ENCODE assay signal across 17 cellular contexts in the genomic region with DNA sequence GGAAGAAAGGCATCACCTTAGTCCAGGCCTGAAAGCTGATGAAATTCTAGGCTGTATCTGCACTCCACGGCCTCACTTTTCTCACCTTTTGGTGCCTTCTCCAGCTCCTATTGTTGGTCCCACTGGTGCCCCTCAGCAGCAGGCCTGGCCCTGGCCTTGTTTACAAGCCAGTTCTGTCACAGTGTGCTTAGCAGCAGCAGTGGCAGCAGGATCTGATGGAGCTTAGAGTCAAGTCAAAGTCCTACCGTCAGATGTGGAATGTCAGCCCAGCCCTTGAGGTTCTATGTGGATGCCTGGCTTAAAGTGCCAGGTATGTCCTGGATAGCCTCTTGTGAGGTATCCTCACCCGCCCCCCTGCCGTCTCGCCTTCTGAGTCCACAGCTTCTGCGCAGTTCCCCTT.
DNase-seq lines count a peak whose midpoint lies in the region; ATAC-seq, FAIRE-seq and TF ChIP-seq lines count a peak whose summit lies in the region.
"Had no signal": no experiment of that assay in that cellular context is flagged by ENCODE, and none has a peak within 500 bp of the region (broad histone marks: within the 10 kb centered on the region; RNA-seq: fewer than 3 reads in every experiment).

No MANE protein-coding gene starts in this region.

- H4K20me1 ChIP-seq in K562 (replicated peaks; ENCODE audit: control insufficient read depth, insufficient read depth, low read length) (no peaks in the 10 kb centered on the region), HepG2 (ENCODE audit: insufficient read depth, low read length) (no peaks in the 10 kb centered on the region)
- H4K20me1 ChIP-seq: BLaER1 had no signal

- FAIRE-seq in K562 (lab: Jason Lieb, UNC) = no peak
- FAIRE-seq in HepG2 (lab: Jason Lieb, UNC) = peak; percentile 56
- FAIRE-seq: G401.6 had no signal

- no peak overlapping the region for H3K9ac ChIP-seq in K562 (ENCODE audit: insufficient read depth in 1 of 2, low read depth in 2 of 2, low read length in 2 of 2)
- no peak overlapping the region for H3K9ac ChIP-seq in HepG2 (ENCODE audit: insufficient read depth, low read depth, low read length)
- no peak overlapping the region for H3K9ac ChIP-seq in trophoblast cell (ENCODE audit: low read length)
- H3K9ac ChIP-seq: BLaER1 had no signal

- no peak overlapping the region for H3K14ac ChIP-seq in trophoblast cell (ENCODE audit: low read length)

- H3K27me3 ChIP-seq in K562 (ENCODE audit: control insufficient read depth in 2 of 2, insufficient read depth in 2 of 2, low read length in 2 of 2) (no peaks in the 10 kb centered on the region; a peak in 1 of 5 replicates), HepG2 (ENCODE audit: control insufficient read depth in 1 of 2, insufficient read depth in 2 of 2, low read length in 2 of 2) (0 out of 5 replicates have a peak, but pooled peaks cover 0 to 2% of the 10 kb centered on the region in 2 experiments), BE2C (no peaks in the 10 kb centered on the region), trophoblast cell (ENCODE audit: insufficient read depth, low read length) (no peaks in the 10 kb centered on the region)
- H3K27me3 ChIP-seq: BLaER1 had no signal

- TF ChIP-seq EP300 in K562 (IDR thresholded peaks at IDR 0.05; ENCODE audit: low read length) (no peak), HepG2 (IDR thresholded peaks at IDR 0.05; ENCODE audit: low read depth in 2 of 2, low read length in 2 of 2) (no peak), HepG2 (CRISPR knock-in tag; IDR thresholded peaks at IDR 0.05; ENCODE audit: borderline replicate concordance) (no peak)

- H2BK12ac ChIP-seq in trophoblast cell (ENCODE audit: low read length) = no peak overlapping the region

- H3K9me3 ChIP-seq in K562 (replicated peaks; ENCODE audit: control insufficient read depth, insufficient read depth, low read depth, low read length) (no peaks in the 10 kb centered on the region), HepG2 (ENCODE audit: low read length) (no peaks in the 10 kb centered on the region), BE2C (no peaks in the 10 kb centered on the region), trophoblast cell (ENCODE audit: insufficient read depth, low read depth, low read length) (no peaks in the 10 kb centered on the region)
- H3K9me3 ChIP-seq: BLaER1, Caco-2 had no signal

- no peaks in the 10 kb centered on the region for H3K79me1 ChIP-seq in trophoblast cell (ENCODE audit: low read length)

- H3K4me2 ChIP-seq in K562 (ENCODE audit: insufficient read depth, low read length) (no peak overlapping the region), HepG2 (ENCODE audit: low read depth, low read length) (no peak overlapping the region), trophoblast cell (ENCODE audit: low read length) (no peak overlapping the region)
- H3K4me2 ChIP-seq: BLaER1 had no signal

- in situ Hi-C loops in K562 (cut with MboI) (no loop called here), HepG2 (cut with HindIII; ENCODE audit: extremely low pct_ligation_motif_present, low pct_unique_long_range_greater_than_20kb) (no loop called here)

- H3K18ac ChIP-seq in trophoblast cell (ENCODE audit: low read length) = no peak overlapping the region

- no peak overlapping the region for H4K12ac ChIP-seq in trophoblast cell (ENCODE audit: low read depth, low read length)

- H3K23ac ChIP-seq in trophoblast cell (ENCODE audit: low read length) = no peak overlapping the region

- no peak overlapping the region for H3K4ac ChIP-seq in trophoblast cell (ENCODE audit: low read depth, low read length)

- no peak overlapping the region for H3K27ac ChIP-seq in K562 (ENCODE audit: extremely low read depth, low read depth, low read length)
- H3K27ac ChIP-seq in HepG2 (ENCODE audit: extremely low read length, insufficient read depth, low read length) = no peak overlapping the region
- no peak overlapping the region for H3K27ac ChIP-seq in trophoblast cell (ENCODE audit: low read depth, low read length)
- H3K27ac ChIP-seq: BLaER1, C4-2B had no signal

- no peak for TF ChIP-seq POLR2A in K562 (conservative IDR thresholded peaks at IDR 0.05)
- TF ChIP-seq POLR2A in HepG2 (IDR thresholded peaks at IDR 0.05; ENCODE audit: insufficient read depth in 1 of 2, low read depth in 2 of 2, low read length in 2 of 2) = no peak

- no peak overlapping the region for H3K27ac Mint-ChIP-seq in stimulated activated effector memory CD8-positive, alpha-beta T cell treated with anti-CD3 and anti-CD28 coated beads, Interleukin-12 subunit alpha, Interleukin-12 subunit beta, amount 100 ng/mL, for 72 hours
- H3K27ac Mint-ChIP-seq: CD4-positive, CD25-positive, alpha-beta regulatory T cell; CD8-positive, alpha-beta T cell had no signal

- H2AFZ ChIP-seq in K562 (ENCODE audit: low read depth, low read length) (no peak overlapping the region), HepG2 (ENCODE audit: low read length) (no peak overlapping the region), trophoblast cell (ENCODE audit: insufficient read depth, low read length, poor library complexity) (no peak overlapping the region)

- H3K79me2 ChIP-seq in K562 (ENCODE audit: control insufficient read depth, insufficient read depth, low read length) = no peaks in the 10 kb centered on the region
- H3K79me2 ChIP-seq in HepG2 (ENCODE audit: insufficient read depth, low read length) = no peaks in the 10 kb centered on the region
- H3K79me2 ChIP-seq in trophoblast cell (ENCODE audit: control insufficient read depth, insufficient read depth, low read length, poor library complexity) = no peaks in the 10 kb centered on the region

- no peak overlapping the region for H2AK5ac ChIP-seq in trophoblast cell (ENCODE audit: low read length)

- intact Hi-C loops in K562 (cut with micrococcal nuclease) (no loop called here), HepG2 (cut with micrococcal nuclease; ENCODE audit: unreplicated experiment) (no loop called here), sciatic nerve (cut with DNase I) (no loop called here)

- H3K4me3 Mint-ChIP-seq in stimulated activated effector memory CD8-positive, alpha-beta T cell treated with anti-CD3 and anti-CD28 coated beads, Interleukin-12 subunit alpha, Interleukin-12 subunit beta, amount 100 ng/mL, for 72 hours = no peak overlapping the region
- H3K4me3 Mint-ChIP-seq: CD4-positive, CD25-positive, alpha-beta regulatory T cell; CD8-positive, alpha-beta T cell had no signal

- H3K36me3 Mint-ChIP-seq in stimulated activated effector memory CD8-positive, alpha-beta T cell treated with anti-CD3 and anti-CD28 coated beads, Interleukin-12 subunit alpha, Interleukin-12 subunit beta, amount 100 ng/mL, for 72 hours = no peaks in the 10 kb centered on the region
- H3K36me3 Mint-ChIP-seq: CD4-positive, CD25-positive, alpha-beta regulatory T cell; CD8-positive, alpha-beta T cell had no signal

- no peak overlapping the region for H4K8ac ChIP-seq in trophoblast cell (ENCODE audit: low read depth, low read length)

- DNase-seq in K562 (ENCODE audit: extremely low read depth in 1 of 4, low spot score in 3 of 4) (no peak), HepG2 (ENCODE audit: low spot score) (no peak), BE2C (no peak), sciatic nerve (ENCODE audit: low spot score) (no peak), trophoblast cell (no peak)
- no peak for DNase-seq in stimulated activated effector memory CD8-positive, alpha-beta T cell treated with anti-CD3 and anti-CD28 coated beads, Interleukin-12 subunit alpha, Interleukin-12 subunit beta, amount 100 ng/mL, for 72 hours (ENCODE audit: low spot score in 2 of 2)
- DNase-seq: Caco-2; CD4-positive, CD25-positive, alpha-beta regulatory T cell; CD8-positive, alpha-beta T cell; DMS153; DND-41; GOT3; H7; HCEC 1CT had no signal

- no peak overlapping the region for H3K4me3 ChIP-seq in K562
- H3K4me3 ChIP-seq in HepG2 (replicated peaks in 1 of 3; ENCODE audit: insufficient read depth in 1 of 3, low read depth in 2 of 3, low read length in 3 of 3) = no peak overlapping the region
- H3K4me3 ChIP-seq in BE2C (ENCODE audit: low read depth, low read length) = no peak overlapping the region
- no peak overlapping the region for H3K4me3 ChIP-seq in trophoblast cell (ENCODE audit: low read depth, low read length)
- H3K4me3 ChIP-seq: BLaER1 had no signal

- POLR2A ChIA-PET in K562 (lab: Yijun Ruan, JAX) = no interaction called here
- POLR2A ChIA-PET in HepG2 (lab: Yijun Ruan, JAX) = no interaction called here

- ATAC-seq in K562 = no peak
- ATAC-seq in HepG2 = peak; percentile 91
- peak; percentile 38 for ATAC-seq in stimulated activated effector memory CD8-positive, alpha-beta T cell treated with anti-CD3 and anti-CD28 coated beads, Interleukin-12 subunit alpha, Interleukin-12 subunit beta, amount 100 ng/mL, for 72 hours
- no peak for ATAC-seq in sciatic nerve
- ATAC-seq: CD8-positive, alpha-beta T cell had no signal

- no peak overlapping the region for H2BK5ac ChIP-seq in trophoblast cell (ENCODE audit: low read depth, low read length, poor library complexity)

- TF ChIP-seq CTCF in K562 (IDR thresholded peaks at IDR 0.05 in 2 of 3, conservative IDR thresholded peaks at IDR 0.05 in 1 of 3; ENCODE audit: insufficient read depth in 2 of 3, low read depth in 1 of 3, low read length in 3 of 3) (no peak), HepG2 (CRISPR knock-in tag; IDR thresholded peaks at IDR 0.05) (no peak), BE2C (IDR thresholded peaks at IDR 0.05; ENCODE audit: low read depth, low read length) (no peak)

- no peaks in the 10 kb centered on the region for H3K9me3 Mint-ChIP-seq in stimulated activated effector memory CD8-positive, alpha-beta T cell treated with anti-CD3 and anti-CD28 coated beads, Interleukin-12 subunit alpha, Interleukin-12 subunit beta, amount 100 ng/mL, for 72 hours
- H3K9me3 Mint-ChIP-seq: CD4-positive, CD25-positive, alpha-beta regulatory T cell; CD8-positive, alpha-beta T cell had no signal

- no peak overlapping the region for H4K91ac ChIP-seq in trophoblast cell (ENCODE audit: low read depth, low read length)

- TF ChIP-seq RAD21 in K562 (CRISPR knock-in tag; conservative IDR thresholded peaks at IDR 0.05 in 1 of 2, IDR thresholded peaks at IDR 0.05 in 1 of 2) = no peak
- TF ChIP-seq RAD21 in HepG2 (CRISPR knock-in tag; IDR thresholded peaks at IDR 0.05) = no peak

- no TSS peak for BruUV-seq in K562 (replicated peaks; lab: Mats Ljungman, UMichigan)
- BruUV-seq in HepG2 (replicated peaks; lab: Mats Ljungman, UMichigan) = no TSS peak

- H3K4me1 ChIP-seq in K562 (replicated peaks in 1 of 2; ENCODE audit: control insufficient read depth in 2 of 2, insufficient read depth in 2 of 2, low read length in 2 of 2) = no peaks in the 10 kb centered on the region
- H3K4me1 ChIP-seq in HepG2 (ENCODE audit: insufficient read depth, low read length) = peaks cover 24% of the 10 kb centered on the region
- no peaks in the 10 kb centered on the region for H3K4me1 ChIP-seq in BE2C
- no peaks in the 10 kb centered on the region for H3K4me1 ChIP-seq in trophoblast cell (ENCODE audit: control insufficient read depth in 1 of 2, insufficient read depth in 2 of 2, low read length in 2 of 2)
- H3K4me1 ChIP-seq: Caco-2 had no signal

- no peaks in the 10 kb centered on the region for H3K4me1 Mint-ChIP-seq in stimulated activated effector memory CD8-positive, alpha-beta T cell treated with anti-CD3 and anti-CD28 coated beads, Interleukin-12 subunit alpha, Interleukin-12 subunit beta, amount 100 ng/mL, for 72 hours
- H3K4me1 Mint-ChIP-seq: CD4-positive, CD25-positive, alpha-beta regulatory T cell had no signal

- H3K36me3 ChIP-seq in K562 (ENCODE audit: control insufficient read depth, insufficient read depth, low read length) (no peaks in the 10 kb centered on the region), HepG2 (replicated peaks in 1 of 2; ENCODE audit: control insufficient read depth in 1 of 2, insufficient read depth in 2 of 2, low read length in 2 of 2) (no peaks in the 10 kb centered on the region), BE2C (no peaks in the 10 kb centered on the region), trophoblast cell (ENCODE audit: control insufficient read depth in 1 of 2, insufficient read depth in 2 of 2, low read length in 2 of 2) (no peaks in the 10 kb centered on the region)
- H3K36me3 ChIP-seq: BLaER1 had no signal

- WGBS in K562 (ENCODE audit: insufficient coverage, low coverage, missing lambda C conversion rate) = 0% methylated on average over 6 of the region's 6 CpGs
- 50% methylated on average over 6 of the region's 6 CpGs for WGBS in HepG2 (ENCODE audit: low lambda C conversion rate)
- WGBS in trophoblast cell (ENCODE audit: extremely low coverage, insufficient coverage, insufficient read length) = no CpG with 5 or more reads among the region's 6 CpGs

- CTCF ChIA-PET in K562 (lab: Yijun Ruan, JAX; ENCODE audit: low intra/inter-chr PET ratio) (no interaction called here), HepG2 (lab: Yijun Ruan, JAX; ENCODE audit: low intra/inter-chr PET ratio, low total read pairs) (no interaction called here)

- no peak overlapping the region for H2BK120ac ChIP-seq in trophoblast cell (ENCODE audit: insufficient read depth, low read length, poor library complexity)

- no peaks in the 10 kb centered on the region for H3K9me1 ChIP-seq in K562 (ENCODE audit: control insufficient read depth, insufficient read depth, low read length)

Comparison
In these comparisons a context has a peak if more than half of its experiments do, and no peak if none do; other contexts are left out.
1. ATAC-seq: peak in HepG2 (single experiment) and stimulated activated effector memory CD8-positive, alpha-beta T cell treated with anti-CD3 and anti-CD28 coated beads, Interleukin-12 subunit alpha, Interleukin-12 subunit beta, amount 100 ng/mL, for 72 hours (single experiment); none in K562 (single experiment) and sciatic nerve (single experiment).